Comparison of ENCODE assay signal across 7 cellular contexts in genomic region chr3:181518222-181518621, GRCh38.
"Had no signal": no experiment of that assay in that cellular context is flagged by ENCODE, and none has a peak within 500 bp of the region (broad histone marks: within the 10 kb centered on the region; RNA-seq: fewer than 3 reads in every experiment).

No MANE protein-coding gene starts in this region.

- H3K9me3 ChIP-seq: HAP-1 had no signal

- H3K36me3 ChIP-seq: HAP-1 had no signal

- H3K4me1 ChIP-seq: HAP-1 had no signal

- H2AFZ ChIP-seq: GM23248 had no signal

- H3K9ac ChIP-seq: GM23248 had no signal

- H3K4me3 ChIP-seq: GM23248, HAP-1 had no signal

- DNase-seq: GM23248, GOT3, H7 had no signal

- H3K27ac ChIP-seq: GM23248, HL-60 had no signal

- ATAC-seq: HCT116, HepG2 had no signal
